Comparison of ENCODE assay signal across 8 cellular contexts in the genomic region with DNA sequence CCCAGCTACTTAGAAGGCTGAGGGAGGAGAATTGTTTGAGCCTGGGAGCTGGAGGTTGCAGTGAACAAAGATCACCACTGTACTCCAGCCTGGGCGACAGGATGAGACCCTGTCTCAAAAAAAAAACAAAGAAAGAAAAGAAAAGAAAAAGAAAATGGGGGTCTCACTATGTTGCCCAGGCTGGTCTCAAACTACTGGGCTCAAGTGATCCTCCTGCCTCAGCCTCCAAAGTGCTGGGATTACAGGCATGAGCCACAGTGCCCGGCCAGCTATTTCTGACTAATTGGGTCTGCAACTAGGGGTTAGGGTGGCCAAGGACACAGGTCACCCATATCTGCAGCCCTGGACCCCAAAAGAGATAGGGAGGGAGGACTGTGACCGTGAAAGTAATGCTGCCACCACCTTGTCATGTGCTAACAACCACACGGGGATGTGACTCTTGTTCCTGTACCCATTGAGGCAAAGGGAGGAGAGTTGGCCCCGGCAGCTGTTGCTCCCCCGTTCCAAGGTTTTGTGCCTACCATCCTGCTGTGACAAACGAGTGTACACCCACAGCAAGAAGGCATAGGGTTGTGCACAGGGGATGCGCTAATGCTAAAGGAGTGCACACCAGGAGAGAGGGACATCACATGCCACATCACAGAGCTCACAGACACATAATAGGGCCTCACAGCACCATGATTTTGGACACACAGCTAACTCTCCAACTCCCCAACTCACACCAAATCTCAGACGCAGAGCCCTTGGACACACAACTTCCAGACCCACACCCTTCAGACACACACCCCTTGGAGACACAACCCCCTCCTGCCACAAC. TPM values are rescaled to one million over a fixed set of nuclear protein-coding genes. Genes with fewer than 3 reads are reported as not detected.
DNase-seq lines count a peak whose midpoint lies in the region; ATAC-seq and TF ChIP-seq lines count a peak whose summit lies in the region.

No MANE protein-coding gene starts in this region.

- ATAC-seq in upper lobe of left lung (ENCODE audit: low FRiP score in 2 of 2) = no peak
- ATAC-seq in HG02610 (IDR thresholded peaks at IDR 0.05; ENCODE audit: unreplicated experiment) = no peak

- H3K27ac ChIP-seq in right atrium auricular region (no peak overlapping the region), Peyer's patch (no peak overlapping the region), upper lobe of left lung (no peak overlapping the region)

- H3K9ac ChIP-seq in iPS-15b (ENCODE audit: low read depth, low read length) = no peak overlapping the region

- TF ChIP-seq POLR2A in Peyer's patch (IDR thresholded peaks at IDR 0.05) (no peak), upper lobe of left lung (IDR thresholded peaks at IDR 0.05) (no peak)

- H3K4me3 ChIP-seq in right atrium auricular region (peak overlapping the region; percentile 8 to 35), Peyer's patch (peak overlapping the region in 3 of 4 donors; percentile 37 to 43 (median 38)), iPS-15b (ENCODE audit: low read depth, low read length) (peak overlapping the region; percentile 49), upper lobe of left lung (peak overlapping the region in 3 of 4 donors; percentile 19 to 35 (median 33)), foreskin fibroblast (ENCODE audit: low read depth in 1 of 2, low read length in 2 of 2) (no peak overlapping the region)

- intact Hi-C loops in cardiac septum (cut with DNase I) = no loop called here

- H3K9me3 ChIP-seq in right atrium auricular region (no peaks in the 10 kb centered on the region), Peyer's patch (no peaks in the 10 kb centered on the region), iPS-15b (ENCODE audit: control insufficient read depth, insufficient read depth, low read length) (no peaks in the 10 kb centered on the region), upper lobe of left lung (no peaks in the 10 kb centered on the region)

- no peaks in the 10 kb centered on the region for H3K27me3 ChIP-seq in right atrium auricular region
- H3K27me3 ChIP-seq in Peyer's patch = no peaks in the 10 kb centered on the region
- H3K27me3 ChIP-seq in iPS-15b (ENCODE audit: control insufficient read depth, insufficient read depth, low read length) = peaks cover 23% of the 10 kb centered on the region
- H3K27me3 ChIP-seq in upper lobe of left lung = no peaks in the 10 kb centered on the region

- peaks cover 0 to 12% of the 10 kb centered on the region in 2 donors for H3K4me1 ChIP-seq in right atrium auricular region
- H3K4me1 ChIP-seq in Peyer's patch = peaks cover 0 to 14% (median 7%) of the 10 kb centered on the region in 4 donors
- peaks cover 8% of the 10 kb centered on the region for H3K4me1 ChIP-seq in iPS-15b (ENCODE audit: control insufficient read depth, insufficient read depth, low read length)
- H3K4me1 ChIP-seq in upper lobe of left lung = peaks cover 7 to 10% (median 9%) of the 10 kb centered on the region in 4 donors

- TF ChIP-seq EP300 in upper lobe of left lung (IDR thresholded peaks at IDR 0.05) = no peak

- 81 to 82% methylated on average over 7 to 9 of the region's 9 CpGs for WGBS in upper lobe of left lung, 2 donors

- H3K36me3 ChIP-seq in right atrium auricular region (no peaks in the 10 kb centered on the region), Peyer's patch (no peaks in the 10 kb centered on the region), iPS-15b (ENCODE audit: control insufficient read depth, insufficient read depth, low read length) (no peaks in the 10 kb centered on the region), upper lobe of left lung (no peaks in the 10 kb centered on the region)

- DNase-seq in right atrium auricular region (ENCODE audit: low spot score) = no peak
- DNase-seq in cardiac septum (ENCODE audit: low spot score) = no peak
- no peak for DNase-seq in Peyer's patch
- DNase-seq in upper lobe of left lung = no peak
- no peak for DNase-seq in hypothalamus (lab: John Stamatoyannopoulos, UW)
- no peak for DNase-seq in foreskin fibroblast

- TF ChIP-seq CTCF in right atrium auricular region (IDR thresholded peaks at IDR 0.05) = no peak
- TF ChIP-seq CTCF in Peyer's patch (IDR thresholded peaks at IDR 0.05) = no peak
- no peak for TF ChIP-seq CTCF in upper lobe of left lung (IDR thresholded peaks at IDR 0.05)
- TF ChIP-seq CTCF in foreskin fibroblast (IDR thresholded peaks at IDR 0.05; ENCODE audit: low read depth, low read length) = no peak

RNA-seq across cellular contexts. Expression of gene MEF2B, which starts 0.6 kb away (rescaled TPM):
- total RNA-seq in right atrium auricular region (not detected), cardiac septum (0.67 TPM), Peyer's patch (1 to 10 TPM in 2 of 4 donors, not detected in 2; 5.0 to 7.4 TPM), upper lobe of left lung (1 to 10 TPM in 3 of 6 donors, not detected in 3; 2.0 to 3.9 (median 3.1) TPM)

RNA-seq across cellular contexts. Expression of gene BORCS8, which starts 22.5 kb away (rescaled TPM):
- total RNA-seq in right atrium auricular region (10 to 100 TPM; 16.5 to 20.0 TPM), cardiac septum (27.1 TPM), Peyer's patch (10 to 100 TPM; 17.2 to 32.2 (median 22.1) TPM), upper lobe of left lung (10 to 100 TPM; 10.1 to 55.5 (median 34.0) TPM)

RNA-seq across cellular contexts. Expression of gene RFXANK, which starts 22.6 kb away (rescaled TPM):
- total RNA-seq in right atrium auricular region (10 to 100 TPM; 20.1 to 36.6 TPM), cardiac septum (29.6 TPM), Peyer's patch (10 to 100 TPM; 18.2 to 75.1 (median 51.9) TPM), upper lobe of left lung (10 to 100 TPM; 39.1 to 79.7 (median 67.3) TPM)

RNA-seq across cellular contexts. Expression of gene TMEM161A, which starts 31.2 kb away (rescaled TPM):
- 10 to 100 TPM; 16.8 to 22.2 TPM for total RNA-seq in right atrium auricular region
- 12.2 TPM for total RNA-seq in cardiac septum
- 10 to 100 TPM; 15.9 to 26.4 (median 18.7) TPM for total RNA-seq in Peyer's patch
- 10 to 100 TPM; 18.7 to 31.6 (median 26.2) TPM for total RNA-seq in upper lobe of left lung

RNA-seq across cellular contexts. Expression of gene NR2C2AP, which starts 33.8 kb away (rescaled TPM):
- 1 to 10 TPM; 4.3 to 8.1 TPM for total RNA-seq in right atrium auricular region
- total RNA-seq in cardiac septum = 6.1 TPM
- 10 to 100 TPM in 2 of 4 donors, 1 to 10 TPM in 2; 5.0 to 11.6 (median 8.7) TPM for total RNA-seq in Peyer's patch
- total RNA-seq in upper lobe of left lung = 10 to 100 TPM in 4 of 6 donors, 1 to 10 TPM in 2; 5.2 to 17.0 (median 10.8) TPM

Comparison
In these comparisons a context has a peak if more than half of its experiments do, and no peak if none do; other contexts are left out.
1. H3K4me3 ChIP-seq: peak in right atrium auricular region (2 of 2), Peyer's patch (3 of 4), iPS-15b (single experiment) and upper lobe of left lung (3 of 4); none in foreskin fibroblast (0 of 2).